ENCODE assay signal across 17 cellular contexts in genomic region chr2:85795331-85796045, GRCh38. TPM values are rescaled to one million over a fixed set of nuclear protein-coding genes. Genes with fewer than 3 reads are reported as not detected.
DNase-seq lines count a peak whose midpoint lies in the region; TF ChIP-seq lines count a peak whose summit lies in the region.
"Had no signal": no experiment of that assay in that cellular context is flagged by ENCODE, and none has a peak within 500 bp of the region (broad histone marks: within the 10 kb centered on the region; RNA-seq: fewer than 3 reads in every experiment).

No MANE protein-coding gene starts in this region.

- no peaks in the 10 kb centered on the region for H3K36me3 ChIP-seq in H7 (replicated peaks; ENCODE audit: control insufficient read depth, insufficient read depth, low read length)
- H3K36me3 ChIP-seq in mesenchymal stem cell (ENCODE audit: control insufficient read depth in 1 of 2, insufficient read depth in 2 of 2, low read depth in 1 of 2, low read length in 2 of 2): no peaks in the 10 kb centered on the region
- H3K36me3 ChIP-seq in stomach smooth muscle (ENCODE audit: control insufficient read depth in 2 of 2, insufficient read depth in 2 of 2, low read length in 2 of 2): no peaks in the 10 kb centered on the region

- intact Hi-C loops in dorsolateral prefrontal cortex (cut with DNase I): loop anchor here (1.0 to 5.0 kb wide), 4 partner anchors 23 to 68 kb away; partner anchors contain the start of gene ATOH8 (in 1 of the 2)

- H2AFZ ChIP-seq in mesenchymal stem cell (ENCODE audit: low read depth, low read length): no peak overlapping the region

- peak overlapping the region in 1 of 2 experiments; percentile 9 for H3K4ac ChIP-seq in mesenchymal stem cell (ENCODE audit: low read depth in 1 of 2, low read length in 2 of 2)

- peak; percentile 47 for DNase-seq in H7
- DNase-seq in dorsolateral prefrontal cortex: peak in 2 of 10 donors; percentile 35 to 38
- DNase-seq in mesenchymal stem cell: no peak
- no peak for DNase-seq in KG1 (lab: John Stamatoyannopoulos, UW)
- DNase-seq in NCI-H128 (lab: John Stamatoyannopoulos, UW; ENCODE audit: unreplicated experiment): no peak
- no peak for DNase-seq in activated CD4-positive, alpha-beta memory T cell treated with anti-CD3 and anti-CD28 coated beads, Interleukin-2, amount 10 ng/mL, durations not matched to agents 7 days and 5 days
- no peak for DNase-seq in NCI-H526 (lab: John Stamatoyannopoulos, UW)
- DNase-seq: activated CD8-positive, alpha-beta T cell treated with anti-CD3 and anti-CD28 coated beads, Interleukin-2, amount 10 ng/mL, durations not matched to agents 7 days and 5 days; Calu3; effector memory CD4-positive, alpha-beta T cell; foreskin keratinocyte; NCI-H1092; stimulated activated CD4-positive, alpha-beta T cell treated with anti-CD3 and anti-CD28 coated beads, Interleukin-1b, Interleukin-23, amount 100 ng/mL, for 48 hours; stimulated activated CD8-positive, alpha-beta memory T cell treated with anti-CD3 and anti-CD28 coated beads, Interleukin-4, amount 100 ng/mL, for 48 hours had no signal

- peaks cover 49% of the 10 kb centered on the region for H3K27me3 Mint-ChIP-seq in activated CD4-positive, alpha-beta memory T cell treated with anti-CD3 and anti-CD28 coated beads, Interleukin-2, amount 10 ng/mL, durations not matched to agents 7 days and 5 days

- H3K23ac ChIP-seq in mesenchymal stem cell (ENCODE audit: low read length in 2 of 2): no peak overlapping the region

- no peaks in the 10 kb centered on the region for H3K79me1 ChIP-seq in mesenchymal stem cell (replicated peaks; ENCODE audit: low read length, poor library complexity, severe bottlenecking)

- no peak overlapping the region for H2BK120ac ChIP-seq in mesenchymal stem cell (ENCODE audit: low read depth, low read length)

- WGBS in mesenchymal stem cell: 84% methylated on average over 20 of the region's 20 CpGs

- no peak overlapping the region for H2BK5ac ChIP-seq in mesenchymal stem cell (ENCODE audit: low read depth, low read length, poor library complexity, severe bottlenecking)

- no peaks in the 10 kb centered on the region for H3K36me3 Mint-ChIP-seq in activated CD4-positive, alpha-beta memory T cell treated with anti-CD3 and anti-CD28 coated beads, Interleukin-2, amount 10 ng/mL, durations not matched to agents 7 days and 5 days (ENCODE audit: low read depth)

- TF ChIP-seq CTCF in dorsolateral prefrontal cortex (IDR thresholded peaks at IDR 0.05 in 54 of 56, conservative IDR thresholded peaks at IDR 0.05 in 2 of 56; ENCODE audit: low read depth in 1 of 56, partially characterized antibody in 56 of 56): no peak

- peak overlapping the region; percentile 54 for H4K91ac ChIP-seq in mesenchymal stem cell (ENCODE audit: low read length)

- peak overlapping the region; percentile 60 for H2AK5ac ChIP-seq in mesenchymal stem cell (ENCODE audit: low read length, severe bottlenecking)

- H2BK15ac ChIP-seq in mesenchymal stem cell (ENCODE audit: low read depth, poor library complexity, severe bottlenecking): peak overlapping the region; percentile 64

- H3K4me1 ChIP-seq in mesenchymal stem cell (ENCODE audit: control insufficient read depth, insufficient read depth, low read depth, low read length): peaks cover 44% of the 10 kb centered on the region
- H3K4me1 ChIP-seq in stomach smooth muscle (ENCODE audit: control insufficient read depth, insufficient read depth, low read length): peaks cover 53% of the 10 kb centered on the region

- H3K9ac ChIP-seq in mesenchymal stem cell (ENCODE audit: low read length) (no peak overlapping the region), stomach smooth muscle (ENCODE audit: low read length in 2 of 2) (peak overlapping the region in 1 of 2 donors; percentile 29)

- H3K4me2 ChIP-seq in mesenchymal stem cell (ENCODE audit: low read length, poor library complexity, severe bottlenecking): no peak overlapping the region

- peak overlapping the region; percentile 70 to 99 (median 92) for H3K27ac ChIP-seq in dorsolateral prefrontal cortex
- H3K27ac ChIP-seq in mesenchymal stem cell (ENCODE audit: low read length, poor library complexity, severe bottlenecking): no peak overlapping the region
- H3K27ac ChIP-seq in stomach smooth muscle (ENCODE audit: low read length): peak overlapping the region; percentile 37
- H3K27ac ChIP-seq: foreskin keratinocyte had no signal

- peak overlapping the region in 1 of 2 experiments; percentile 81 for H2BK12ac ChIP-seq in mesenchymal stem cell (ENCODE audit: low read length in 2 of 2)

- H3K14ac ChIP-seq in mesenchymal stem cell (ENCODE audit: low read length in 2 of 2): peak overlapping the region in 1 of 2 experiments; percentile 30

- H3K9me3 Mint-ChIP-seq in activated CD4-positive, alpha-beta memory T cell treated with anti-CD3 and anti-CD28 coated beads, Interleukin-2, amount 10 ng/mL, durations not matched to agents 7 days and 5 days: no peaks in the 10 kb centered on the region
- H3K9me3 Mint-ChIP-seq: activated T-helper 2 cell treated with anti-CD3 and anti-CD28 coated beads, Interferon-gamma antibody, Interleukin-2, Interleukin-4, amounts not matched to agents 10 μg/mL and 5 μg/mL and 100 μg/mL, durations not matched to agents 14 hours and 24 hours and 36 hours had no signal

- no peaks in the 10 kb centered on the region for H3K27me3 ChIP-seq in H7 (ENCODE audit: control insufficient read depth, insufficient read depth, low read length)
- no peaks in the 10 kb centered on the region for H3K27me3 ChIP-seq in dorsolateral prefrontal cortex
- peaks cover 6 to 15% of the 10 kb centered on the region in 2 experiments for H3K27me3 ChIP-seq in mesenchymal stem cell (ENCODE audit: control insufficient read depth in 1 of 2, insufficient read depth in 1 of 2, low read length in 2 of 2)
- H3K27me3 ChIP-seq in stomach smooth muscle (ENCODE audit: control insufficient read depth in 1 of 2, insufficient read depth in 2 of 2, low read length in 2 of 2): no peaks in the 10 kb centered on the region

- no peak overlapping the region for H3K4me3 Mint-ChIP-seq in activated CD4-positive, alpha-beta memory T cell treated with anti-CD3 and anti-CD28 coated beads, Interleukin-2, amount 10 ng/mL, durations not matched to agents 7 days and 5 days
- H3K4me3 Mint-ChIP-seq: activated CD8-positive, alpha-beta T cell treated with anti-CD3 and anti-CD28 coated beads, Interleukin-2, amount 10 ng/mL, durations not matched to agents 7 days and 5 days had no signal

- CTCF ChIA-PET in activated CD4-positive, alpha-beta memory T cell treated with anti-CD3 and anti-CD28 coated beads, Interleukin-2, amount 10 ng/mL, durations not matched to agents 7 days and 5 days (lab: Charles Lee): interaction anchor here (0.8 kb wide), 1 partner anchor 18 kb away, joined by 3 read pairs; no protein-coding TSS in a partner anchor

- POLR2A ChIA-PET in activated CD4-positive, alpha-beta memory T cell treated with anti-CD3 and anti-CD28 coated beads, Interleukin-2, amount 10 ng/mL, durations not matched to agents 7 days and 5 days (lab: Charles Lee): no interaction called here

- H3K4me3 ChIP-seq in H7 (ENCODE audit: insufficient read depth, low read depth, low read length): no peak overlapping the region
- H3K4me3 ChIP-seq in dorsolateral prefrontal cortex: no peak overlapping the region
- no peak overlapping the region for H3K4me3 ChIP-seq in mesenchymal stem cell (ENCODE audit: insufficient read depth in 1 of 2, low read depth in 1 of 2, low read length in 2 of 2)
- H3K4me3 ChIP-seq in stomach smooth muscle (ENCODE audit: low read length in 2 of 2): no peak overlapping the region
- H3K4me3 ChIP-seq: K562 had no signal

- H4K8ac ChIP-seq in mesenchymal stem cell (ENCODE audit: low read length): no peak overlapping the region

- H3K18ac ChIP-seq in mesenchymal stem cell (ENCODE audit: low read depth in 1 of 2, low read length in 2 of 2): peak overlapping the region in 1 of 2 experiments; percentile 44

- H3K9me3 ChIP-seq in mesenchymal stem cell (ENCODE audit: control insufficient read depth, low read length): no peaks in the 10 kb centered on the region
- no peaks in the 10 kb centered on the region for H3K9me3 ChIP-seq in stomach smooth muscle (ENCODE audit: control insufficient read depth in 2 of 2, low read length in 2 of 2)

- H3K27ac Mint-ChIP-seq in activated CD4-positive, alpha-beta memory T cell treated with anti-CD3 and anti-CD28 coated beads, Interleukin-2, amount 10 ng/mL, durations not matched to agents 7 days and 5 days: no peak overlapping the region
- H3K27ac Mint-ChIP-seq: activated CD8-positive, alpha-beta T cell treated with anti-CD3 and anti-CD28 coated beads, Interleukin-2, amount 10 ng/mL, durations not matched to agents 7 days and 5 days; activated T-helper 2 cell treated with anti-CD3 and anti-CD28 coated beads, Interferon-gamma antibody, Interleukin-2, Interleukin-4, amounts not matched to agents 10 μg/mL and 5 μg/mL and 100 μg/mL, durations not matched to agents 14 hours and 24 hours and 36 hours had no signal

- H3K4me1 Mint-ChIP-seq in activated CD4-positive, alpha-beta memory T cell treated with anti-CD3 and anti-CD28 coated beads, Interleukin-2, amount 10 ng/mL, durations not matched to agents 7 days and 5 days: peaks cover 2% of the 10 kb centered on the region

RNA-seq across cellular contexts. Expression of gene ATOH8, which starts 41.7 kb away (rescaled TPM):
- total RNA-seq in H7 (2014; rRNA removed; shearing (Covaris generic)): 0.33 and 1.1 TPM in 2 replicates
- 10 to 100 TPM in 97 of 120 experiments, 1 to 10 TPM in 23; 4.6 to 58.9 (median 14.7) TPM for total RNA-seq in dorsolateral prefrontal cortex
- polyA plus RNA-seq in mesenchymal stem cell (2013, experiment 1 of 2): 5.8 TPM
- 6.0 TPM for polyA plus RNA-seq in mesenchymal stem cell (2013, experiment 2 of 2)
- under 1 TPM; 0.55 to 0.78 TPM for total RNA-seq in activated CD4-positive, alpha-beta memory T cell treated with anti-CD3 and anti-CD28 coated beads, Interleukin-2, amount 10 ng/mL, durations not matched to agents 7 days and 5 days
- total RNA-seq: foreskin keratinocyte, K562 had no signal
- polyA plus RNA-seq: foreskin keratinocyte, K562 had no signal
